Comparison of ENCODE assay signal across 3 cellular contexts in genomic region chr1:218259339-218259738, GRCh38.
TF ChIP-seq lines count a peak whose summit lies in the region.

No MANE protein-coding gene starts in this region.

TF ChIP-seq in A549, 52 proteins besides CTCF, POLR2A, EP300 and RAD21:
- TF ChIP-seq HDAC2 (IDR thresholded peaks at IDR 0.05) (no peak), CEBPB (IDR thresholded peaks at IDR 0.05) (no peak)

TF ChIP-seq in HEK293, 187 proteins besides CTCF, POLR2A, EP300 and RAD21:
- no peak for TF ChIP-seq ZNF24 (tag by site-specific recombination; IDR thresholded peaks at IDR 0.05)
- TF ChIP-seq TSHZ1 (tag by site-specific recombination; IDR thresholded peaks at IDR 0.05; ENCODE audit: borderline replicate concordance): no peak
- TF ChIP-seq ZNF138 (tag by site-specific recombination; IDR thresholded peaks at IDR 0.05; ENCODE audit: borderline replicate concordance): no peak
- TF ChIP-seq BCL6B (tag by site-specific recombination; IDR thresholded peaks at IDR 0.05): no peak
- peak; percentile 60 for TF ChIP-seq SETDB1 (IDR thresholded peaks at IDR 0.05; ENCODE audit: insufficient read length, low read length)
- no peak for TF ChIP-seq ZNF10 (tag by site-specific recombination; IDR thresholded peaks at IDR 0.05)

TF ChIP-seq in K562, 482 proteins besides CTCF, POLR2A, EP300 and RAD21 (continued from another document):
- TF ChIP-seq LEF1 (IDR thresholded peaks at IDR 0.05): no peak
- no peak for TF ChIP-seq MAFK (IDR thresholded peaks at IDR 0.05; ENCODE audit: low read length)
- TF ChIP-seq ADNP (tag; IDR thresholded peaks at IDR 0.05): no peak
- TF ChIP-seq MYNN (IDR thresholded peaks at IDR 0.05): no peak
- TF ChIP-seq MYNN (CRISPR knock-in tag; IDR thresholded peaks at IDR 0.05): no peak
- TF ChIP-seq NFIX (CRISPR knock-in tag; IDR thresholded peaks at IDR 0.05; ENCODE audit: low read depth): 0 out of 2 replicates have a peak, but pooled peaks have one; percentile 57
- peak; percentile 89 for TF ChIP-seq NFIC (IDR thresholded peaks at IDR 0.05)
